Comparison of ENCODE assay signal across 10 cellular contexts in genomic region chr6:85364354-85364753, GRCh38.
DNase-seq lines count a peak whose midpoint lies in the region; ATAC-seq and TF ChIP-seq lines count a peak whose summit lies in the region.
"Had no signal": no experiment of that assay in that cellular context is flagged by ENCODE, and none has a peak within 500 bp of the region (broad histone marks: within the 10 kb centered on the region; RNA-seq: fewer than 3 reads in every experiment).

No MANE protein-coding gene starts in this region.

- no peak for TF ChIP-seq CTCF in GM10266 (IDR thresholded peaks at IDR 0.05; ENCODE audit: control insufficient read depth, insufficient read depth, low read depth, missing control alignments)

- DNase-seq in GM04504 (ENCODE audit: low read depth) (peak; percentile 22), SK-N-DZ (ENCODE audit: low spot score) (peak; percentile 45), glomerular visceral epithelial cell (ENCODE audit: extremely low spot score) (peak; percentile 53), H7 (no peak), NCI-H1694 treated with DMSO at 0.1 percent for 48 hours (lab: John Stamatoyannopoulos, UW) (no peak), GM10266 (ENCODE audit: extremely low spot score) (no peak), DMS79 (lab: John Stamatoyannopoulos, UW) (no peak)
- DNase-seq: heart left ventricle, NCI-H524 treated with DMSO at 0.1 percent for 48 hours had no signal

- no peak overlapping the region for H3K4me3 ChIP-seq in H7 (ENCODE audit: insufficient read depth, low read depth, low read length)
- H3K4me3 ChIP-seq: heart left ventricle had no signal

- peak; percentile 77 for ATAC-seq in HG02852 (IDR thresholded peaks at IDR 0.05; ENCODE audit: unreplicated experiment)
- ATAC-seq: heart left ventricle had no signal

- H3K36me3 ChIP-seq in H7 (replicated peaks; ENCODE audit: control insufficient read depth, insufficient read depth, low read length): no peaks in the 10 kb centered on the region
- H3K36me3 ChIP-seq: heart left ventricle had no signal

- no peaks in the 10 kb centered on the region for H3K27me3 ChIP-seq in H7 (ENCODE audit: control insufficient read depth, insufficient read depth, low read length)
- H3K27me3 ChIP-seq: heart left ventricle had no signal

Comparison
In these comparisons a context has a peak if more than half of its experiments do, and no peak if none do; other contexts are left out.
1. DNase-seq: peak in GM04504 (single experiment), SK-N-DZ (single experiment) and glomerular visceral epithelial cell (single experiment); none in H7 (single experiment), NCI-H1694 treated with DMSO at 0.1 percent for 48 hours (single experiment), GM10266 (single experiment) and DMS79 (single experiment).